In the genomic region with DNA sequence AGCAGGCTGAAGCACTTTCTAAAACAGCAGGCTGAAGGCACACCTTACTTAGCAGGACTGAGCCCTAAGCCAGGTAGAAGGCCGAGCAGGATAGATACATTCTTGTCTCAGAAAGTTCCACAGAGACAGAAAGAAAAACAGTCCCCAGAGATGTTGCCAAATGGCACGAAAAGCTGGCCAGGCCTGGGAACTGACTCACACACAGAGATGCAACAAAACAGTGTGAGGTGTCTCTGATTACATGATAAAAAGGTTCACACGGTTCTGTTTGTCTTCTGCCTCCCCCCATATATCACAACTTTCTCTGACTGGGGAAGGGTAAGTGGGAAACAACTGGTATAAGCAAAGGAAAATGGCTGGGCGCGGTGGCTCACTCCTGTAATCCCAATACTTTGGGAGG, we compare ENCODE assay signal across 11 cellular contexts. TPM values are rescaled to one million over a fixed set of nuclear protein-coding genes. Genes with fewer than 3 reads are reported as not detected.
DNase-seq lines count a peak whose midpoint lies in the region; ATAC-seq and TF ChIP-seq lines count a peak whose summit lies in the region.
"Had no signal": no experiment of that assay in that cellular context is flagged by ENCODE, and none has a peak within 500 bp of the region (broad histone marks: within the 10 kb centered on the region; RNA-seq: fewer than 3 reads in every experiment).

No MANE protein-coding gene starts in this region.

- H3K18ac ChIP-seq in mesenchymal stem cell (ENCODE audit: low read depth in 1 of 2, low read length in 2 of 2): no peak overlapping the region

- peaks cover 12% of the 10 kb centered on the region for H3K79me1 ChIP-seq in mesenchymal stem cell (replicated peaks; ENCODE audit: low read length, poor library complexity, severe bottlenecking)

- H2BK5ac ChIP-seq in mesenchymal stem cell (ENCODE audit: low read depth, low read length, poor library complexity, severe bottlenecking): no peak overlapping the region

- intact Hi-C loops in heart left ventricle (cut with DNase I): loop anchor here in 1 of 10 donors (5.0 kb wide), 1 partner anchor 76 kb away; a partner anchor contains a TSS
- intact Hi-C loops in left cardiac atrium (cut with DNase I): no loop called here
- intact Hi-C loops in mammary epithelial cell (cut with micrococcal nuclease): no loop called here
- intact Hi-C loops in upper lobe of right lung (cut with DNase I): no loop called here

- no peak overlapping the region for H2AFZ ChIP-seq in mammary epithelial cell (ENCODE audit: low read depth, low read length)
- no peak overlapping the region for H2AFZ ChIP-seq in mesenchymal stem cell (ENCODE audit: low read depth, low read length)

- peaks cover 9 to 83% (median 65%) of the 10 kb centered on the region in 12 donors for H3K4me1 ChIP-seq in heart left ventricle
- peaks cover 26% of the 10 kb centered on the region for H3K4me1 ChIP-seq in mammary epithelial cell (ENCODE audit: insufficient read depth, low read length)
- H3K4me1 ChIP-seq in mesenchymal stem cell (ENCODE audit: control insufficient read depth, insufficient read depth, low read depth, low read length): peaks cover 9% of the 10 kb centered on the region
- peaks cover 38% of the 10 kb centered on the region for H3K4me1 ChIP-seq in upper lobe of right lung

- no peak overlapping the region for H2BK15ac ChIP-seq in mesenchymal stem cell (ENCODE audit: low read depth, poor library complexity, severe bottlenecking)

- H3K4me3 ChIP-seq in heart left ventricle: peak overlapping the region in 5 of 12 donors; percentile 67 to 97 (median 83)
- no peak overlapping the region for H3K4me3 ChIP-seq in mammary epithelial cell (replicated peaks in 1 of 3; ENCODE audit: insufficient read depth in 1 of 3, low read depth in 2 of 3, low read length in 3 of 3)
- H3K4me3 ChIP-seq in mesenchymal stem cell (ENCODE audit: insufficient read depth in 1 of 2, low read depth in 1 of 2, low read length in 2 of 2): peak overlapping the region in 1 of 2 experiments; percentile 23
- no peak overlapping the region for H3K4me3 ChIP-seq in upper lobe of right lung

- no peak for TF ChIP-seq POLR2A in heart left ventricle (IDR thresholded peaks at IDR 0.05)

- no peak overlapping the region for H4K8ac ChIP-seq in mesenchymal stem cell (ENCODE audit: low read length)

- H3K9ac ChIP-seq in mammary epithelial cell (ENCODE audit: insufficient read depth, low read length): peak overlapping the region; percentile 25
- peak overlapping the region; percentile 94 for H3K9ac ChIP-seq in mesenchymal stem cell (ENCODE audit: low read length)

- no peak overlapping the region for H3K4ac ChIP-seq in mesenchymal stem cell (ENCODE audit: low read depth in 1 of 2, low read length in 2 of 2)

- H3K4me2 ChIP-seq in mammary epithelial cell (ENCODE audit: insufficient read depth, low read depth, low read length) (no peak overlapping the region), mesenchymal stem cell (ENCODE audit: low read length, poor library complexity, severe bottlenecking) (no peak overlapping the region)

- ATAC-seq in heart left ventricle (no peak), left cardiac atrium (no peak), upper lobe of right lung (no peak), HG02798 (IDR thresholded peaks at IDR 0.05; ENCODE audit: poor library complexity, unreplicated experiment) (no peak)

- no peaks in the 10 kb centered on the region for H4K20me1 ChIP-seq in mammary epithelial cell (ENCODE audit: insufficient read depth, low read length)

- peaks cover 25% of the 10 kb centered on the region for H3K79me2 ChIP-seq in mammary epithelial cell (ENCODE audit: insufficient read depth, low read length)

- CTCF ChIA-PET in mammary epithelial cell (lab: Charles Lee; ENCODE audit: low non-redundant PET): no interaction called here
- CTCF ChIA-PET in HEK293T (lab: Yijun Ruan, JAX): interaction anchor here (0.6 kb wide), 1 partner anchor 329 kb away, joined by 3 read pairs; no protein-coding TSS in a partner anchor

- H2BK12ac ChIP-seq in mesenchymal stem cell (ENCODE audit: low read length in 2 of 2): no peak overlapping the region

- TF ChIP-seq CTCF in heart left ventricle (IDR thresholded peaks at IDR 0.05): no peak
- no peak for TF ChIP-seq CTCF in mammary epithelial cell (conservative IDR thresholded peaks at IDR 0.05 in 1 of 2, IDR thresholded peaks at IDR 0.05 in 1 of 2; ENCODE audit: extremely low read depth in 1 of 2, insufficient read depth in 1 of 2, low read depth in 1 of 2, low read length in 2 of 2)
- TF ChIP-seq CTCF in upper lobe of right lung (IDR thresholded peaks at IDR 0.05): no peak

- H3K27me3 ChIP-seq in heart left ventricle (no peaks in the 10 kb centered on the region), mammary epithelial cell (ENCODE audit: insufficient read depth, low read length) (no peaks in the 10 kb centered on the region), mesenchymal stem cell (ENCODE audit: control insufficient read depth in 1 of 2, insufficient read depth in 1 of 2, low read length in 2 of 2) (no peaks in the 10 kb centered on the region), upper lobe of right lung (no peaks in the 10 kb centered on the region)

- H4K91ac ChIP-seq in mesenchymal stem cell (ENCODE audit: low read length): no peak overlapping the region

- H2BK120ac ChIP-seq in mesenchymal stem cell (ENCODE audit: low read depth, low read length): no peak overlapping the region

- 55 to 66% (median 65%) methylated on average over 5 of the region's 5 CpGs for WGBS in heart left ventricle, 4 donors
- WGBS in mammary epithelial cell (ENCODE audit: low coverage, missing lambda C conversion rate): 44% methylated on average over 5 of the region's 5 CpGs
- 80% methylated on average over 2 of the region's 5 CpGs for WGBS in mesenchymal stem cell

- no peak overlapping the region for H3K23ac ChIP-seq in mesenchymal stem cell (ENCODE audit: low read length in 2 of 2)

- peak overlapping the region; percentile 26 for H2AK5ac ChIP-seq in mesenchymal stem cell (ENCODE audit: low read length, severe bottlenecking)

- no peak overlapping the region for H3K14ac ChIP-seq in mesenchymal stem cell (ENCODE audit: low read length in 2 of 2)

- DNase-seq in heart left ventricle (no peak), left cardiac atrium (no peak), mammary epithelial cell (peak; percentile 74), mesenchymal stem cell (peak; percentile 88), upper lobe of right lung (no peak), NOMO-1 treated with DMSO at 0.1 percent for 48 hours (lab: John Stamatoyannopoulos, UW; ENCODE audit: unreplicated experiment) (no peak), HEK293T (ENCODE audit: extremely low spot score) (no peak)
- DNase-seq: Calu3; NCI-H510A; stimulated activated CD4-positive, alpha-beta T cell treated with anti-CD3 and anti-CD28 coated beads, Interleukin-12 subunit alpha, Interleukin-12 subunit beta, amount 100 ng/mL, for 4 hours had no signal

- H3K9me3 ChIP-seq in heart left ventricle (no peaks in the 10 kb centered on the region), mammary epithelial cell (replicated peaks; ENCODE audit: insufficient read depth, low read length) (no peaks in the 10 kb centered on the region), mesenchymal stem cell (ENCODE audit: control insufficient read depth, low read length) (no peaks in the 10 kb centered on the region), upper lobe of right lung (no peaks in the 10 kb centered on the region)

- peaks cover 0 to 49% (median 42%) of the 10 kb centered on the region in 9 donors for H3K36me3 ChIP-seq in heart left ventricle
- peaks cover 7% of the 10 kb centered on the region for H3K36me3 ChIP-seq in mammary epithelial cell (ENCODE audit: insufficient read depth, low read length)
- H3K36me3 ChIP-seq in mesenchymal stem cell (ENCODE audit: control insufficient read depth in 1 of 2, insufficient read depth in 2 of 2, low read depth in 1 of 2, low read length in 2 of 2): peaks cover 29 to 39% of the 10 kb centered on the region in 2 experiments
- H3K36me3 ChIP-seq in upper lobe of right lung: peaks cover 43% of the 10 kb centered on the region

- H3K27ac ChIP-seq in heart left ventricle: peak overlapping the region in 7 of 12 donors; percentile 88 to 100 (median 99)
- peak overlapping the region; percentile 81 for H3K27ac ChIP-seq in mammary epithelial cell (ENCODE audit: insufficient read depth, low read depth, low read length)
- peak overlapping the region; percentile 87 for H3K27ac ChIP-seq in mesenchymal stem cell (ENCODE audit: low read length, poor library complexity, severe bottlenecking)
- peak overlapping the region; percentile 96 for H3K27ac ChIP-seq in upper lobe of right lung

- in situ Hi-C loops in mammary epithelial cell (cut with MboI; ENCODE audit: low sequenced_read_pairs in 2 of 2): no loop called here

- no TSS peak for BruUV-seq in mammary epithelial cell (replicated peaks; lab: Mats Ljungman, UMichigan)

- dilution Hi-C loops in mammary epithelial cell (cut with HindIII; ENCODE audit: low sequenced_read_pairs): no loop called here

- POLR2A ChIA-PET in HEK293T (lab: Yijun Ruan, JAX): interaction anchor here (3.2 to 3.3 kb wide), 2 partner anchors 43 to 73 kb away, joined by 24 to 32 read pairs; a partner anchor contains a TSS

RNA-seq across cellular contexts. Expression of a gene that starts 1.7 kb away (rescaled TPM):
- total RNA-seq in heart left ventricle (100 to 1,000 TPM; 134 to 311 (median 158) TPM), left cardiac atrium (100 to 1,000 TPM; 106 to 122 TPM), mammary epithelial cell (10 to 100 TPM; 50.2 to 88.0 TPM), upper lobe of right lung (156 TPM)
- polyA plus RNA-seq in heart left ventricle (100 to 1,000 TPM; 128 to 217 TPM), mammary epithelial cell (42.7 TPM)
- polyA minus RNA-seq in mammary epithelial cell: 117 TPM
- polyA plus RNA-seq in mesenchymal stem cell (2013, experiment 1 of 2): 173 TPM
- 171 TPM for polyA plus RNA-seq in mesenchymal stem cell (2013, experiment 2 of 2)

RNA-seq across cellular contexts. Expression of a gene that starts 9.2 kb away (rescaled TPM):
- 10 to 100 TPM in 2 of 9 donors, 1 to 10 TPM in 7; 2.1 to 28.5 (median 6.0) TPM for total RNA-seq in heart left ventricle
- polyA plus RNA-seq in heart left ventricle: 1 to 10 TPM; 4.5 to 5.8 TPM
- total RNA-seq in left cardiac atrium: 10 to 100 TPM; 22.1 to 34.0 TPM
- 1 to 10 TPM; 4.8 to 5.8 TPM for total RNA-seq in mammary epithelial cell
- polyA plus RNA-seq in mammary epithelial cell: 1.3 TPM
- 1.8 TPM for polyA minus RNA-seq in mammary epithelial cell
- polyA plus RNA-seq in mesenchymal stem cell (2013, experiment 1 of 2): 1.1 TPM
- polyA plus RNA-seq in mesenchymal stem cell (2013, experiment 2 of 2): 0.49 TPM
- 145 TPM for total RNA-seq in upper lobe of right lung

RNA-seq across cellular contexts. Expression of a gene that starts 25.0 kb away (rescaled TPM):
- total RNA-seq in heart left ventricle (10 to 100 TPM; 20.3 to 53.4 (median 31.8) TPM), left cardiac atrium (10 to 100 TPM; 22.9 to 25.3 TPM), mammary epithelial cell (10 to 100 TPM; 49.3 to 54.8 TPM), upper lobe of right lung (31.0 TPM)
- polyA plus RNA-seq in heart left ventricle (10 to 100 TPM; 20.1 to 23.3 TPM), mammary epithelial cell (33.5 TPM)
- polyA minus RNA-seq in mammary epithelial cell: 44.0 TPM
- 42.8 TPM for polyA plus RNA-seq in mesenchymal stem cell (2013, experiment 1 of 2)
- polyA plus RNA-seq in mesenchymal stem cell (2013, experiment 2 of 2): 46.1 TPM

RNA-seq across cellular contexts. Expression of a gene that starts 43.3 kb away (rescaled TPM):
- 10 to 100 TPM in 3 of 9 donors, 1 to 10 TPM in 6; 6.8 to 16.1 (median 9.5) TPM for total RNA-seq in heart left ventricle
- 10 to 100 TPM in 1 of 2 donors, 1 to 10 TPM in 1; 7.5 to 10.5 TPM for polyA plus RNA-seq in heart left ventricle
- total RNA-seq in left cardiac atrium: 1 to 10 TPM; 8.4 to 9.9 TPM
- 10 to 100 TPM; 19.3 to 20.2 TPM for total RNA-seq in mammary epithelial cell
- 6.8 TPM for polyA plus RNA-seq in mammary epithelial cell
- polyA minus RNA-seq in mammary epithelial cell: 25.9 TPM
- 15.7 TPM for polyA plus RNA-seq in mesenchymal stem cell (2013, experiment 1 of 2)
- polyA plus RNA-seq in mesenchymal stem cell (2013, experiment 2 of 2): 15.2 TPM
- 28.7 TPM for total RNA-seq in upper lobe of right lung

RNA-seq across cellular contexts. Expression of a gene that starts 51.3 kb away (rescaled TPM):
- total RNA-seq in heart left ventricle (100 to 1,000 TPM in 5 of 9 donors, 10 to 100 TPM in 4; 54.8 to 126 (median 106) TPM), left cardiac atrium (10 to 100 TPM; 73.7 to 83.4 TPM), mammary epithelial cell (10 to 100 TPM; 24.0 to 67.6 TPM), upper lobe of right lung (85.5 TPM)
- polyA plus RNA-seq in heart left ventricle (100 to 1,000 TPM in 1 of 2 donors, 10 to 100 TPM in 1; 79.7 to 111 TPM), mammary epithelial cell (46.3 TPM)
- 29.7 TPM for polyA minus RNA-seq in mammary epithelial cell
- 44.2 TPM for polyA plus RNA-seq in mesenchymal stem cell (2013, experiment 1 of 2)
- polyA plus RNA-seq in mesenchymal stem cell (2013, experiment 2 of 2): 41.8 TPM

Comparison
In these comparisons a context has a peak if more than half of its experiments do, and no peak if none do; other contexts are left out.
1. DNase-seq: peak in mammary epithelial cell (single experiment) and mesenchymal stem cell (single experiment); none in heart left ventricle (0 of 5), left cardiac atrium (single experiment), upper lobe of right lung (single experiment), NOMO-1 treated with DMSO at 0.1 percent for 48 hours (single experiment) and HEK293T (single experiment).
2. Peak in every context shown above with its lines, with median percentiles within 50 percentile points of each other: H3K27ac ChIP-seq.